In genomic region chr5:25448646-25449045, GRCh38 we compare ENCODE assay signal across 21 cellular contexts.
A peak's percentile ranks its signal among the peaks of the same experiment; 100 is the strongest.
DNase-seq lines count a peak whose midpoint lies in the region; ATAC-seq and TF ChIP-seq lines count a peak whose summit lies in the region.
"Had no signal": no experiment of that assay in that cellular context is flagged by ENCODE, and none has a peak within 500 bp of the region (broad histone marks: within the 10 kb centered on the region; RNA-seq: fewer than 3 reads in every experiment).

No MANE protein-coding gene starts in this region.

- H3K27ac ChIP-seq in cardiac muscle cell, result peak overlapping the region; percentile 65
- H3K27ac ChIP-seq in right atrium auricular region, result no peak overlapping the region
- no peak overlapping the region for H3K27ac ChIP-seq in hepatocyte
- peak overlapping the region; percentile 96 for H3K27ac ChIP-seq in mesodermal cell (ENCODE audit: low read depth, low read length, severe bottlenecking)
- no peak overlapping the region for H3K27ac ChIP-seq in esophagus squamous epithelium
- H3K27ac ChIP-seq: coronary artery, GM23248, RWPE1, upper lobe of left lung had no signal

- intact Hi-C loops in esophagus squamous epithelium (cut with DNase I), result no loop called here

- no peak for TF ChIP-seq POLR2A in esophagus squamous epithelium (IDR thresholded peaks at IDR 0.05)

- H3K4me1 ChIP-seq in cardiac muscle cell (ENCODE audit: low read depth) (peaks cover 12% of the 10 kb centered on the region), right atrium auricular region (no peaks in the 10 kb centered on the region), hepatocyte (ENCODE audit: insufficient read depth) (peaks cover 6% of the 10 kb centered on the region), mesodermal cell (ENCODE audit: control insufficient read depth, insufficient read depth, low read length, poor library complexity, severe bottlenecking) (peaks cover 9% of the 10 kb centered on the region), esophagus squamous epithelium (no peaks in the 10 kb centered on the region)

- H4K20me1 ChIP-seq in hepatocyte (ENCODE audit: insufficient read depth, poor library complexity, severe bottlenecking), result no peaks in the 10 kb centered on the region

- peak overlapping the region; percentile 54 for H2AFZ ChIP-seq in hepatocyte
- H2AFZ ChIP-seq: GM23248 had no signal

- TF ChIP-seq CTCF in cardiac muscle cell (IDR thresholded peaks at IDR 0.05; ENCODE audit: low read depth, low read length) (no peak), right atrium auricular region (IDR thresholded peaks at IDR 0.05) (no peak), hepatocyte (IDR thresholded peaks at IDR 0.05; ENCODE audit: poor library complexity) (no peak), esophagus squamous epithelium (IDR thresholded peaks at IDR 0.05) (no peak)

- H3K4me3 ChIP-seq in cardiac muscle cell (no peak overlapping the region), right atrium auricular region (no peak overlapping the region), hepatocyte (no peak overlapping the region), mesodermal cell (ENCODE audit: extremely low read depth, insufficient read depth, low read length, poor library complexity, severe bottlenecking) (no peak overlapping the region), esophagus squamous epithelium (no peak overlapping the region)
- H3K4me3 ChIP-seq: coronary artery, GM23248, upper lobe of left lung had no signal

- H3K9me2 ChIP-seq in hepatocyte (replicated peaks; ENCODE audit: insufficient read depth), result no peaks in the 10 kb centered on the region

- H3K4me2 ChIP-seq in hepatocyte, result peak overlapping the region; percentile 61

- no peaks in the 10 kb centered on the region for H3K27me3 ChIP-seq in cardiac muscle cell
- no peaks in the 10 kb centered on the region for H3K27me3 ChIP-seq in right atrium auricular region
- no peaks in the 10 kb centered on the region for H3K27me3 ChIP-seq in hepatocyte
- H3K27me3 ChIP-seq in esophagus squamous epithelium, result no peaks in the 10 kb centered on the region
- H3K27me3 ChIP-seq: upper lobe of left lung had no signal

- ATAC-seq in GM18861 (IDR thresholded peaks at IDR 0.05; ENCODE audit: unreplicated experiment), result no peak
- ATAC-seq: left ventricle myocardium superior had no signal

- H3K9me3 ChIP-seq in cardiac muscle cell (ENCODE audit: low read depth) (no peaks in the 10 kb centered on the region), right atrium auricular region (no peaks in the 10 kb centered on the region), hepatocyte (ENCODE audit: low read depth) (no peaks in the 10 kb centered on the region), mesodermal cell (ENCODE audit: control insufficient read depth, low read length) (no peaks in the 10 kb centered on the region), esophagus squamous epithelium (no peaks in the 10 kb centered on the region)
- H3K9me3 ChIP-seq: upper lobe of left lung had no signal

- 60% methylated on average over 10 of the region's 10 CpGs for WGBS in hepatocyte (ENCODE audit: low lambda C conversion rate, missing lambda C conversion rate)
- 63 to 96% methylated on average over 4 to 9 of the region's 10 CpGs for WGBS in mesodermal cell (ENCODE audit: insufficient coverage in 2 of 2), 2 experiments
- WGBS in esophagus squamous epithelium, 2 donors, result 66 to 75% methylated on average over 3 to 8 of the region's 10 CpGs

- DNase-seq in cardiac muscle cell (ENCODE audit: low read depth in 1 of 2, low spot score in 1 of 2) (peak in 1 of 2 donors; percentile 7), right atrium auricular region (ENCODE audit: low spot score) (no peak), hepatocyte (ENCODE audit: low spot score) (peak; percentile 13), esophagus squamous epithelium (lab: John Stamatoyannopoulos, UW) (no peak), NCI-H2196 (lab: John Stamatoyannopoulos, UW; ENCODE audit: unreplicated experiment) (no peak), NCI-H187 (lab: John Stamatoyannopoulos, UW) (no peak)
- DNase-seq: 8988T; activated CD4-positive, alpha-beta T cell treated with anti-CD3 and anti-CD28 coated beads, Interleukin-2, amount 50 U/mL, for 1 hour; activated naive CD4-positive, alpha-beta T cell treated with anti-CD3 and anti-CD28 coated beads, Interleukin-2, amount 10 ng/mL, durations not matched to agents 7 days and 5 days; amniotic stem cell; CD4-positive, alpha-beta memory T cell; DMS 273 treated with DMSO at 0.1 percent for 48 hours; GM23248; Kasumi-1; left ventricle myocardium superior; NCI-H187 treated with DMSO at 0.1 percent for 48 hours; upper lobe of left lung had no signal

- no peaks in the 10 kb centered on the region for H3K79me2 ChIP-seq in hepatocyte

- H3K36me3 ChIP-seq in cardiac muscle cell (no peaks in the 10 kb centered on the region), right atrium auricular region (no peaks in the 10 kb centered on the region), hepatocyte (replicated peaks; ENCODE audit: insufficient read depth, low read depth) (no peaks in the 10 kb centered on the region), mesodermal cell (ENCODE audit: control insufficient read depth, insufficient read depth, low read length) (no peaks in the 10 kb centered on the region), esophagus squamous epithelium (no peaks in the 10 kb centered on the region)
- H3K36me3 ChIP-seq: upper lobe of left lung had no signal

Comparison
In these comparisons a context has a peak if more than half of its experiments do, and no peak if none do; other contexts are left out.
1. H3K27ac ChIP-seq: peak in cardiac muscle cell (single experiment) and mesodermal cell (single experiment); none in right atrium auricular region (0 of 2), hepatocyte (single experiment) and esophagus squamous epithelium (0 of 4).